In the genomic region with DNA sequence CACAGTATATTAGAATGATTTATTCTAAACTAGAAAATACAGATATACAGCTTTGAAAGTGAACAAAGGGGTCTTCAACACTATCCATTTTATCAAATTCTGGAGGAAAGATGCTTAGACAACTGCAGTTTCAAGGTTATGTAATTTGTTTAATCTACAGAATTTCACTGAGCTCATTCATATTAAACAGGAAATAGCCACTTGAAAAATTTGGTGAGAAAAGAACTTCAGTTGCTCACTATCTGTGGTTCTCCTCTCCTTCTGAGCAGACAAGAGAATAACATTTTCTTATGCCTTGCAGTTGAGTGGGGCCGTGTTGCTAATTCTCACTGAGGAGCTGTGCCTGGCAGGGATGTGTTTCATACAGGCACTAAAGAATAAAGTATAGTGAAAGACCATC, we compare ENCODE assay signal across 21 cellular contexts.
DNase-seq lines count a peak whose midpoint lies in the region; ATAC-seq, FAIRE-seq and TF ChIP-seq lines count a peak whose summit lies in the region.
"Had no signal": no experiment of that assay in that cellular context is flagged by ENCODE, and none has a peak within 500 bp of the region (broad histone marks: within the 10 kb centered on the region; RNA-seq: fewer than 3 reads in every experiment).

No MANE protein-coding gene starts in this region.

- no peak overlapping the region for H3K4me3 Mint-ChIP-seq in astrocyte (ENCODE audit: unreplicated experiment)
- H3K4me3 Mint-ChIP-seq: CD4-positive, alpha-beta T cell; GM23338 had no signal

- CTCF ChIA-PET in A673 (lab: Charles Lee) = no interaction called here

- no peak for FAIRE-seq in astrocyte (lab: Jason Lieb, UNC)
- FAIRE-seq: A204.1, G401.6, GM12891, H54, HTR-8/SVneo, K562 had no signal

- H3K36me3 ChIP-seq in A673 (ENCODE audit: insufficient read depth, low read length, poor library complexity, severe bottlenecking) = no peaks in the 10 kb centered on the region
- H3K36me3 ChIP-seq in Loucy (ENCODE audit: insufficient read depth, low read length) = no peaks in the 10 kb centered on the region
- no peaks in the 10 kb centered on the region for H3K36me3 ChIP-seq in astrocyte (ENCODE audit: insufficient read depth, low read length)
- no peaks in the 10 kb centered on the region for H3K36me3 ChIP-seq in effector memory CD4-positive, alpha-beta T cell (ENCODE audit: control insufficient read depth, insufficient read depth, low read length)

- H3K79me2 ChIP-seq in Loucy (ENCODE audit: insufficient read depth, low read length) (no peaks in the 10 kb centered on the region), astrocyte (ENCODE audit: insufficient read depth, low read length) (no peaks in the 10 kb centered on the region)

- no peaks in the 10 kb centered on the region for H3K4me1 Mint-ChIP-seq in astrocyte (ENCODE audit: low read depth, unreplicated experiment)
- H3K4me1 Mint-ChIP-seq: GM23338 had no signal

- H3K9me3 ChIP-seq in A673 (ENCODE audit: low read depth, low read length, poor library complexity, severe bottlenecking) (no peaks in the 10 kb centered on the region), Loucy (ENCODE audit: insufficient read depth, low read depth, low read length) (no peaks in the 10 kb centered on the region), astrocyte (ENCODE audit: insufficient read depth, low read depth, low read length) (no peaks in the 10 kb centered on the region)
- no peaks in the 10 kb centered on the region for H3K9me3 ChIP-seq in effector memory CD4-positive, alpha-beta T cell (ENCODE audit: control insufficient read depth, low read length)

- no peaks in the 10 kb centered on the region for H3K36me3 Mint-ChIP-seq in astrocyte (ENCODE audit: low read depth, unreplicated experiment)

- no peak for ATAC-seq in GM19035 (IDR thresholded peaks at IDR 0.05; ENCODE audit: unreplicated experiment)
- ATAC-seq: GM23338, K562 had no signal

- TF ChIP-seq CTCF in A673 (conservative IDR thresholded peaks at IDR 0.05; ENCODE audit: low read depth, low read length) = no peak
- TF ChIP-seq CTCF in Loucy (conservative IDR thresholded peaks at IDR 0.05; ENCODE audit: low read length) = no peak
- TF ChIP-seq CTCF in astrocyte (IDR thresholded peaks at IDR 0.05; ENCODE audit: insufficient read depth, low read depth, low read length) = no peak

- H3K9ac ChIP-seq in Loucy (ENCODE audit: low read depth, low read length, poor library complexity, severe bottlenecking) (no peak overlapping the region), astrocyte (ENCODE audit: low read length) (no peak overlapping the region)

- H3K27me3 ChIP-seq in A673 (replicated peaks; ENCODE audit: insufficient read depth, low read depth, low read length, poor library complexity) (no peaks in the 10 kb centered on the region), Loucy (ENCODE audit: insufficient read depth, low read length, poor library complexity, severe bottlenecking) (no peaks in the 10 kb centered on the region), astrocyte (ENCODE audit: insufficient read depth, low read length) (no peaks in the 10 kb centered on the region)
- H3K27me3 ChIP-seq in effector memory CD4-positive, alpha-beta T cell (replicated peaks; ENCODE audit: control insufficient read depth, insufficient read depth, low read length, poor library complexity, severe bottlenecking) = no peaks in the 10 kb centered on the region

- POLR2A ChIA-PET in A673 (lab: Charles Lee; ENCODE audit: low non-redundant PET) = interaction anchor here (0.7 kb wide), 1 partner anchor 35 kb away, joined by 3 read pairs; no protein-coding TSS in a partner anchor

- H3K9me3 Mint-ChIP-seq in astrocyte (ENCODE audit: unreplicated experiment) = no peaks in the 10 kb centered on the region
- H3K9me3 Mint-ChIP-seq: CD4-positive, alpha-beta T cell; GM23338 had no signal

- no peak overlapping the region for H3K27ac Mint-ChIP-seq in astrocyte (ENCODE audit: unreplicated experiment)
- H3K27ac Mint-ChIP-seq: CD4-positive, alpha-beta T cell; GM23338 had no signal

- no peak overlapping the region for H3K4me2 ChIP-seq in Loucy (ENCODE audit: low read depth, low read length, poor library complexity, severe bottlenecking)
- no peak overlapping the region for H3K4me2 ChIP-seq in astrocyte (ENCODE audit: low read length)
- H3K4me2 ChIP-seq: GM23338 had no signal

- H3K27me3 Mint-ChIP-seq in astrocyte (ENCODE audit: low read depth, unreplicated experiment) = no peaks in the 10 kb centered on the region
- H3K27me3 Mint-ChIP-seq: CD4-positive, alpha-beta T cell had no signal

- H3K4me1 ChIP-seq in A673 (ENCODE audit: insufficient read depth, low read length, poor library complexity, severe bottlenecking) (peaks cover 27% of the 10 kb centered on the region), Loucy (ENCODE audit: insufficient read depth, low read length, poor library complexity, severe bottlenecking) (no peaks in the 10 kb centered on the region), astrocyte (ENCODE audit: insufficient read depth, low read length) (no peaks in the 10 kb centered on the region)
- no peaks in the 10 kb centered on the region for H3K4me1 ChIP-seq in effector memory CD4-positive, alpha-beta T cell (ENCODE audit: control insufficient read depth, insufficient read depth, low read length, poor library complexity, severe bottlenecking)

- intact Hi-C loops in A673 (cut with micrococcal nuclease; ENCODE audit: unreplicated experiment) = no loop called here

- DNase-seq in A673 (ENCODE audit: low spot score) (peak; percentile 89), COLO829 (ENCODE audit: low spot score) (peak; percentile 5), astrocyte (ENCODE audit: low read depth) (peak; percentile 7), NAMALWA (ENCODE audit: low spot score) (no peak)
- DNase-seq in effector memory CD4-positive, alpha-beta T cell = no peak
- DNase-seq: AML-193; CD4-positive, alpha-beta T cell; DMS153; HCEC 1CT; IMR-90 had no signal

- no TSS peak for BruUV-seq in A673 (replicated peaks; lab: Mats Ljungman, UMichigan)

- H2AFZ ChIP-seq in Loucy (ENCODE audit: low read length) = 0 out of 2 replicates have a peak overlapping the region, but pooled peaks have one; percentile 39
- no peak overlapping the region for H2AFZ ChIP-seq in astrocyte (ENCODE audit: low read depth, low read length)
- H2AFZ ChIP-seq: GM23338 had no signal

- H3K27ac ChIP-seq in A673 (ENCODE audit: low read depth, low read length, poor library complexity, severe bottlenecking) (peak overlapping the region; percentile 71), astrocyte (ENCODE audit: low read depth, low read length) (no peak overlapping the region)
- no peak overlapping the region for H3K27ac ChIP-seq in effector memory CD4-positive, alpha-beta T cell (ENCODE audit: insufficient read depth, low read length, poor library complexity, severe bottlenecking)
- H3K27ac ChIP-seq: C4-2B, HL-60 had no signal

- no peaks in the 10 kb centered on the region for H3F3A ChIP-seq in Loucy (ENCODE audit: low read depth)

- H4K20me1 ChIP-seq in Loucy (ENCODE audit: insufficient read depth, low read length, poor library complexity, severe bottlenecking) = no peaks in the 10 kb centered on the region
- H4K20me1 ChIP-seq in astrocyte (ENCODE audit: insufficient read depth, low read length) = no peaks in the 10 kb centered on the region

- no peaks in the 10 kb centered on the region for H3K9me2 ChIP-seq in Loucy (replicated peaks; ENCODE audit: low read depth, low read length)

- H3K4me3 ChIP-seq in A673 (ENCODE audit: low read depth, low read length, poor library complexity, severe bottlenecking) (no peak overlapping the region), Loucy (ENCODE audit: low read length, poor library complexity, severe bottlenecking) (no peak overlapping the region), astrocyte (ENCODE audit: insufficient read depth, low read depth, low read length) (no peak overlapping the region)
- H3K4me3 ChIP-seq in effector memory CD4-positive, alpha-beta T cell (ENCODE audit: insufficient read depth, low read depth, low read length, poor library complexity, severe bottlenecking) = no peak overlapping the region
- H3K4me3 ChIP-seq: GM23338, K562 had no signal

Comparison
In these comparisons a context has a peak if more than half of its experiments do, and no peak if none do; other contexts are left out.
1. DNase-seq: peak in A673 (single experiment), COLO829 (single experiment) and astrocyte (single experiment); none in effector memory CD4-positive, alpha-beta T cell (0 of 3) and NAMALWA (single experiment).